ENCODE assay signal across 11 cellular contexts in the genomic region with DNA sequence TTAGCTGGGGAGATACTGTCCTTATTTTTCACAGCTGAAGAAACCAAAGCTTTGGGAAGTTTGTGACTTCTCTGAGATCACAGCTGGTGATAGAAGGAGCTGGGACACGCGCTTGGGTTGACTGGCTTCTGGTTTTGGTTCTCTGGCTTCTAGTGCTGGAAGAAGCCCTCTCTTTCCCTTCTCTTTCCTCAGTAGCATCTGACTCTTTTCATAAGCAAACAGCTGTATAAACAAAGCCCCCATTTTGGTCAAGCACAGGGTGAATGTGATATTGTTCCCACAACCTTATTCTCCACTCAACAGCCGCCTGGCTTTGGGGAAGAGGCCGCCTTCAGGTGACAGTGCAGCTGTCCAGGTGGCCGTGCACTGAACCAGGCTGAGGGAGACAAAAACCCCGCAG. TPM values are rescaled to one million over a fixed set of nuclear protein-coding genes. Genes with fewer than 3 reads are reported as not detected.
DNase-seq lines count a peak whose midpoint lies in the region; ATAC-seq, FAIRE-seq and TF ChIP-seq lines count a peak whose summit lies in the region.
"Had no signal": no experiment of that assay in that cellular context is flagged by ENCODE, and none has a peak within 500 bp of the region (broad histone marks: within the 10 kb centered on the region; RNA-seq: fewer than 3 reads in every experiment).

No MANE protein-coding gene starts in this region.

- no peaks in the 10 kb centered on the region for H3K9me3 ChIP-seq in pancreas

- WGBS in pancreas, 2 donors = 85% methylated on average over 6 of the region's 6 CpGs

- no peak overlapping the region for H3K4me3 ChIP-seq in pancreas
- H3K4me3 ChIP-seq: K562 had no signal

- FAIRE-seq in pancreas (lab: Jason Lieb, UNC) = no peak
- FAIRE-seq: K562 had no signal

- no peak for ATAC-seq in pancreas
- ATAC-seq in HG03108 (IDR thresholded peaks at IDR 0.05; ENCODE audit: unreplicated experiment) = no peak
- ATAC-seq in HG02610 (IDR thresholded peaks at IDR 0.05; ENCODE audit: unreplicated experiment) = no peak
- ATAC-seq: K562; stimulated activated naive CD8-positive, alpha-beta T cell treated with anti-CD3 and anti-CD28 coated beads, Interleukin-15, amount 100 ng/mL, for 72 hours had no signal

- H3K4me1 ChIP-seq in pancreas = peaks cover 31 to 50% (median 32%) of the 10 kb centered on the region in 3 donors

- DNase-seq in LHCN-M2 (ENCODE audit: low read depth) (peak; percentile 71), NCI-H774 (lab: John Stamatoyannopoulos, UW) (peak; percentile 24), globus pallidus (ENCODE audit: low spot score) (peak; percentile 58), retina (peak; percentile 14), pancreas (no peak), AML-193 (lab: John Stamatoyannopoulos, UW) (no peak)
- DNase-seq: CD4-positive, CD25-positive, alpha-beta regulatory T cell; stimulated activated naive CD8-positive, alpha-beta T cell treated with anti-CD3 and anti-CD28 coated beads, Interleukin-15, amount 100 ng/mL, for 72 hours had no signal

- H3K36me3 ChIP-seq in pancreas = peaks cover 0 to 9% (median 0%) of the 10 kb centered on the region in 3 donors

- H3K27ac ChIP-seq in pancreas = peak overlapping the region in 2 of 4 donors; percentile 4 to 86

- no peaks in the 10 kb centered on the region for H3K27me3 ChIP-seq in pancreas

- intact Hi-C loops in pancreas (cut with DNase I) = no loop called here

- no peak for TF ChIP-seq CTCF in pancreas (IDR thresholded peaks at IDR 0.05)

RNA-seq across cellular contexts. Expression of a gene that starts 36.7 kb away (rescaled TPM):
- total RNA-seq in LHCN-M2 (2014; rRNA removed) (29.3 and 32.3 TPM in 2 replicates), pancreas (10 to 100 TPM; 23.2 to 50.1 (median 34.5) TPM)
- polyA plus RNA-seq in LHCN-M2 (2012) = 14.7 TPM
- polyA plus RNA-seq in pancreas = 10 to 100 TPM; 12.6 to 15.9 TPM

Comparison
In these comparisons a context has a peak if more than half of its experiments do, and no peak if none do; other contexts are left out.
1. DNase-seq: peak in LHCN-M2 (single experiment), NCI-H774 (single experiment), globus pallidus (single experiment) and retina (single experiment); none in pancreas (0 of 6) and AML-193 (0 of 2).